In genomic region chr14:100982356-100982755, GRCh38 we compare ENCODE assay signal across 23 cellular contexts.
"Had no signal": no experiment of that assay in that cellular context is flagged by ENCODE, and none has a peak within 500 bp of the region (broad histone marks: within the 10 kb centered on the region; RNA-seq: fewer than 3 reads in every experiment).

No MANE protein-coding gene starts in this region.

- H3K36me3 ChIP-seq: gastroesophageal sphincter, heart right ventricle, right atrium auricular region, tibial nerve had no signal

- FAIRE-seq: bronchial epithelial cell, urothelium cell line had no signal

- H3K9me3 ChIP-seq: gastroesophageal sphincter, heart right ventricle, right atrium auricular region, tibial nerve had no signal

- H3K27me3 ChIP-seq: gastroesophageal sphincter, heart right ventricle, right atrium auricular region, tibial nerve had no signal

- DNase-seq: activated CD4-positive, alpha-beta T cell treated with anti-CD3 and anti-CD28 coated beads, Interleukin-2, amount 10 ng/mL, durations not matched to agents 24 days and 14 days; activated CD4-positive, CD25-positive, alpha-beta regulatory T cell; activated CD8-positive, alpha-beta T cell treated with anti-CD3 and anti-CD28 coated beads, Interleukin-2, amount 10 ng/mL, durations not matched to agents 7 days and 5 days; activated naive CD4-positive, alpha-beta T cell treated with anti-CD3 and anti-CD28 coated beads for 36 hours; activated T-cell treated with anti-CD3 and anti-CD28 coated beads, Interleukin-2, amount 50 U/mL, for 24 hours; anterior cingulate cortex; cerebellar nuclear complex; cortex of kidney; effector CD8-positive, alpha-beta T cell; heart right ventricle; immature natural killer cell; left cardiac atrium; stimulated activated CD4-positive, alpha-beta T cell treated with anti-CD3 and anti-CD28 coated beads, Interleukin-15, amount 100 ng/mL, for 24 hours; stimulated activated CD4-positive, alpha-beta T cell treated with anti-CD3 and anti-CD28 coated beads, Interleukin-2, amount 100 ng/mL, for 48 hours; T-cell; T-helper 9 cell had no signal

- H3K4me3 ChIP-seq: gastroesophageal sphincter, heart right ventricle, right atrium auricular region, skin epidermis, tibial nerve had no signal

- H3K27ac ChIP-seq: gastroesophageal sphincter, heart right ventricle, right atrium auricular region, skin epidermis, tibial nerve had no signal

- H3K4me1 ChIP-seq: gastroesophageal sphincter, heart right ventricle, right atrium auricular region, tibial nerve had no signal

- ATAC-seq: activated CD8-positive, alpha-beta T cell treated with anti-CD3 and anti-CD28 coated beads, Interleukin-2, amount 10 ng/mL, durations not matched to agents 7 days and 5 days; esophagus mucosa; gastroesophageal sphincter; heart right ventricle; left cardiac atrium; T-cell had no signal
